Comparison of ENCODE assay signal across 10 cellular contexts in the genomic region with DNA sequence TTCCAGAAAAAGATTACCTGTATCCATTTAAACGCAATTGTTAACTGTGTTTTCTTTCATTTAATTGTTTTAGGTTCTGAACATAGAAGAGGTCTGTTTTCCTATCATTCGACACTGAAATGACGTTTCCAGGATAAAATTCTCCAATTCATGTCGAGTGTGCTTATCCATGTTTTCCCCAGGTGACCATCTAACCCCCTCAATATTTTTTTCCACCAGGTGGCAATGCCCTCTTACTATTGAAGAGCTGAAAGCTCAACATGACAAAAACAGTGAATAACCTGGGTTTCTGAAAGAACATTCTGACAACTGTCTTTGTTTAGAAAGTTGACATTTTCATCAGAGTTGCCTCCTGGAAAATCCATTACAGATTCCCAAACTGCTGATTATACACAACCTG.
DNase-seq lines count a peak whose midpoint lies in the region; ATAC-seq and TF ChIP-seq lines count a peak whose summit lies in the region.
"Had no signal": no experiment of that assay in that cellular context is flagged by ENCODE, and none has a peak within 500 bp of the region (broad histone marks: within the 10 kb centered on the region; RNA-seq: fewer than 3 reads in every experiment).

No MANE protein-coding gene starts in this region.

- H3K27ac Mint-ChIP-seq in nephron progenitor cell: no peak overlapping the region

- peaks cover 3% of the 10 kb centered on the region for H3K9me3 Mint-ChIP-seq in nephron progenitor cell

- no peak overlapping the region for H3K4me3 Mint-ChIP-seq in nephron progenitor cell

- no peaks in the 10 kb centered on the region for H3K36me3 Mint-ChIP-seq in nephron progenitor cell (ENCODE audit: low read depth)

- TF ChIP-seq CTCF in astrocyte of the spinal cord (IDR thresholded peaks at IDR 0.05; ENCODE audit: low read depth, low read length) (peak; percentile 18), nephron progenitor cell (IDR thresholded peaks at IDR 0.05) (peak; percentile 47)

- no peaks in the 10 kb centered on the region for H3K27me3 Mint-ChIP-seq in nephron progenitor cell (ENCODE audit: low read depth, poor library complexity)

- in situ Hi-C loops in astrocyte of the spinal cord (cut with HindIII; ENCODE audit: low sequenced_read_pairs): no loop called here

- peak; percentile 59 for DNase-seq in ELR (ENCODE audit: low read depth)
- DNase-seq in NCI-H187 treated with DMSO at 0.1 percent for 48 hours (lab: John Stamatoyannopoulos, UW): peak; percentile 8
- peak; percentile 33 for DNase-seq in astrocyte of the spinal cord (ENCODE audit: low read depth, low spot score)
- no peak for DNase-seq in nephron progenitor cell
- DNase-seq in cerebellar nuclear complex (lab: John Stamatoyannopoulos, UW): no peak
- DNase-seq in SIG-M5 treated with dmso at 0.1 percent for 504 hours (lab: John Stamatoyannopoulos, UW; ENCODE audit: unreplicated experiment): no peak
- DNase-seq: effector CD4-positive, alpha-beta T cell; occipital lobe had no signal

- H3K4me1 Mint-ChIP-seq in nephron progenitor cell: peaks cover 21% of the 10 kb centered on the region

- no peak overlapping the region for H3K4me3 ChIP-seq in astrocyte of the spinal cord (ENCODE audit: low read depth, low read length)

- ATAC-seq in GM18907 (IDR thresholded peaks at IDR 0.05; ENCODE audit: unreplicated experiment) (no peak), HG02798 (IDR thresholded peaks at IDR 0.05; ENCODE audit: poor library complexity, unreplicated experiment) (no peak)

Comparison
In these comparisons a context has a peak if more than half of its experiments do, and no peak if none do; other contexts are left out.
1. DNase-seq: peak in ELR (single experiment), NCI-H187 treated with DMSO at 0.1 percent for 48 hours (single experiment) and astrocyte of the spinal cord (single experiment); none in nephron progenitor cell (single experiment), cerebellar nuclear complex (0 of 2) and SIG-M5 treated with dmso at 0.1 percent for 504 hours (single experiment).